ENCODE assay signal across 8 cellular contexts in genomic region chr14:103871596-103872480, GRCh38. TPM values are rescaled to one million over a fixed set of nuclear protein-coding genes. Genes with fewer than 3 reads are reported as not detected.
DNase-seq lines count a peak whose midpoint lies in the region; ATAC-seq and TF ChIP-seq lines count a peak whose summit lies in the region.

No MANE protein-coding gene starts in this region.

- H3K4me1 ChIP-seq in Loucy (ENCODE audit: insufficient read depth, low read length, poor library complexity, severe bottlenecking) (peaks cover 3% of the 10 kb centered on the region), skeletal muscle satellite cell (ENCODE audit: control insufficient read depth, insufficient read depth, low read length) (peaks cover 4% of the 10 kb centered on the region)

- no peaks in the 10 kb centered on the region for H3F3A ChIP-seq in Loucy (ENCODE audit: low read depth)

- H3K4me2 ChIP-seq in Loucy (ENCODE audit: low read depth, low read length, poor library complexity, severe bottlenecking) (peak overlapping the region; percentile 29), skeletal muscle satellite cell (ENCODE audit: low read length) (peak overlapping the region; percentile 22)

- peak overlapping the region; percentile 71 for H3K9ac ChIP-seq in Loucy (ENCODE audit: low read depth, low read length, poor library complexity, severe bottlenecking)
- no peak overlapping the region for H3K9ac ChIP-seq in skeletal muscle satellite cell (ENCODE audit: low read depth, low read length)

- DNase-seq in activated T-cell treated with anti-CD3 and anti-CD28 coated beads for 48 hours (ENCODE audit: low read depth) = peak; percentile 78
- peak; percentile 32 for DNase-seq in glutamatergic neuron
- no peak for DNase-seq in NK-92 treated with Interleukin-12 subunit alpha and Interleukin-12 subunit beta, amount 100 ng/mL, for 24 hours (lab: John Stamatoyannopoulos, UW)
- no peak for DNase-seq in DMS153 treated with DMSO at 0.1 percent for 48 hours (lab: John Stamatoyannopoulos, UW; ENCODE audit: unreplicated experiment)

- H3K4me3 ChIP-seq in Loucy (ENCODE audit: low read length, poor library complexity, severe bottlenecking) = peak overlapping the region; percentile 60
- H3K4me3 ChIP-seq in skeletal muscle satellite cell (ENCODE audit: low read length) = peak overlapping the region; percentile 16

- H3K27me3 Mint-ChIP-seq in glutamatergic neuron (ENCODE audit: unreplicated experiment) = peaks cover 1% of the 10 kb centered on the region

- H3K27me3 ChIP-seq in Loucy (ENCODE audit: insufficient read depth, low read length, poor library complexity, severe bottlenecking) = no peaks in the 10 kb centered on the region
- no peaks in the 10 kb centered on the region for H3K27me3 ChIP-seq in skeletal muscle satellite cell (ENCODE audit: control insufficient read depth, insufficient read depth, low read length)

- no peak overlapping the region for H3K27ac Mint-ChIP-seq in glutamatergic neuron (ENCODE audit: unreplicated experiment)

- no peaks in the 10 kb centered on the region for H3K79me2 ChIP-seq in Loucy (ENCODE audit: insufficient read depth, low read length)

- ATAC-seq in GM19372 (IDR thresholded peaks at IDR 0.05; ENCODE audit: low read depth, unreplicated experiment) = peak; percentile 81
- ATAC-seq in HG03378 (IDR thresholded peaks at IDR 0.05; ENCODE audit: unreplicated experiment) = no peak

- H3K4me3 Mint-ChIP-seq in glutamatergic neuron (ENCODE audit: unreplicated experiment) = no peak overlapping the region

- H4K20me1 ChIP-seq in Loucy (ENCODE audit: insufficient read depth, low read length, poor library complexity, severe bottlenecking) = no peaks in the 10 kb centered on the region

- H3K36me3 Mint-ChIP-seq in glutamatergic neuron (ENCODE audit: unreplicated experiment) = no peaks in the 10 kb centered on the region

- TF ChIP-seq CTCF in Loucy (conservative IDR thresholded peaks at IDR 0.05; ENCODE audit: low read length) (no peak), glutamatergic neuron (IDR thresholded peaks at IDR 0.05; ENCODE audit: partially characterized antibody, unreplicated experiment) (no peak)

- peaks cover 2% of the 10 kb centered on the region for H3K4me1 Mint-ChIP-seq in glutamatergic neuron (ENCODE audit: low read depth, unreplicated experiment)

- H3K9me2 ChIP-seq in Loucy (replicated peaks; ENCODE audit: low read depth, low read length) = no peaks in the 10 kb centered on the region

- H3K36me3 ChIP-seq in Loucy (ENCODE audit: insufficient read depth, low read length) = no peaks in the 10 kb centered on the region
- no peaks in the 10 kb centered on the region for H3K36me3 ChIP-seq in skeletal muscle satellite cell (ENCODE audit: insufficient read depth, low read length)

- H2AFZ ChIP-seq in Loucy (ENCODE audit: low read length) = peak overlapping the region; percentile 62; the same call in 1 of the 2 replicates

- H3K9me3 Mint-ChIP-seq in glutamatergic neuron (ENCODE audit: unreplicated experiment) = peaks cover 6% of the 10 kb centered on the region

- H3K9me3 ChIP-seq in Loucy (ENCODE audit: insufficient read depth, low read depth, low read length) (no peaks in the 10 kb centered on the region), skeletal muscle satellite cell (replicated peaks; ENCODE audit: low read length) (no peaks in the 10 kb centered on the region)

RNA-seq across cellular contexts. Expression of gene PPP1R13B, which starts 24.5 kb away (rescaled TPM):
- total RNA-seq in glutamatergic neuron (ENCODE audit: unreplicated experiment) = 24.6 TPM
- 2.0 and 3.8 TPM in 2 replicates for total RNA-seq in skeletal muscle satellite cell (2012; rRNA removed)

RNA-seq across cellular contexts. Expression of gene TDRD9, which starts 56.4 kb away (rescaled TPM):
- total RNA-seq in glutamatergic neuron (ENCODE audit: unreplicated experiment) = not detected
- total RNA-seq in skeletal muscle satellite cell (2012; rRNA removed) = 0.76 and 1.3 TPM in 2 replicates

Comparison
In these comparisons a context has a peak if more than half of its experiments do, and no peak if none do; other contexts are left out.
1. DNase-seq: peak in activated T-cell treated with anti-CD3 and anti-CD28 coated beads for 48 hours (single experiment) and glutamatergic neuron (single experiment); none in NK-92 treated with Interleukin-12 subunit alpha and Interleukin-12 subunit beta, amount 100 ng/mL, for 24 hours (single experiment) and DMS153 treated with DMSO at 0.1 percent for 48 hours (single experiment).